16 cellular contexts compared by ENCODE assay signal in genomic region chr14:94599656-94600004, GRCh38. TPM values are rescaled to one million over a fixed set of nuclear protein-coding genes. Genes with fewer than 3 reads are reported as not detected.
DNase-seq lines count a peak whose midpoint lies in the region; ATAC-seq, FAIRE-seq and TF ChIP-seq lines count a peak whose summit lies in the region.
"Had no signal": no experiment of that assay in that cellular context is flagged by ENCODE, and none has a peak within 500 bp of the region (broad histone marks: within the 10 kb centered on the region; RNA-seq: fewer than 3 reads in every experiment).

No MANE protein-coding gene starts in this region.

- CTCF ChIA-PET in HCT116 (lab: Charles Lee): interaction anchor here (1.0 to 2.1 kb wide), 5 partner anchors 11 to 166 kb away, joined by 3 to 7 read pairs (median 5); partner anchors contain the start of gene SERPINA3
- CTCF ChIA-PET in mammary epithelial cell (lab: Charles Lee; ENCODE audit: low non-redundant PET): no interaction called here
- CTCF ChIA-PET in HepG2 (lab: Yijun Ruan, JAX; ENCODE audit: low intra/inter-chr PET ratio, low total read pairs): interaction anchor here (1.0 kb wide), 1 partner anchor 50 kb away, joined by 5 read pairs; no protein-coding TSS in a partner anchor

- H3F3A ChIP-seq in smooth muscle cell (ENCODE audit: low read depth): no peaks in the 10 kb centered on the region

- H3K4me1 ChIP-seq in HCT116 (ENCODE audit: control insufficient read depth in 1 of 2, insufficient read depth in 2 of 2, low read length in 2 of 2): peaks cover 36 to 55% of the 10 kb centered on the region in 2 experiments
- peaks cover 43% of the 10 kb centered on the region for H3K4me1 ChIP-seq in mammary epithelial cell (ENCODE audit: insufficient read depth, low read length)
- H3K4me1 ChIP-seq in HepG2 (ENCODE audit: insufficient read depth, low read length): peaks cover 97% of the 10 kb centered on the region
- H3K4me1 ChIP-seq in smooth muscle cell (ENCODE audit: low read depth): peaks cover 3% of the 10 kb centered on the region

- intact Hi-C loops in HCT116 (cut with micrococcal nuclease) (no loop called here), mammary epithelial cell (cut with micrococcal nuclease) (loop anchor here (1.0 kb wide), 1 partner anchor 11 kb away; no protein-coding TSS in a partner anchor), HepG2 (cut with micrococcal nuclease; ENCODE audit: unreplicated experiment) (loop anchor here (1.0 to 5.0 kb wide), 6 partner anchors 13 to 1462 kb away; partner anchors contain the start of genes SERPINA3, SERPINA4 and SERPINA5)

- H3K9me2 ChIP-seq in HCT116 (ENCODE audit: insufficient read depth): no peaks in the 10 kb centered on the region

- peak overlapping the region; percentile 49 for H3K9ac ChIP-seq in HCT116 (ENCODE audit: low read length)
- H3K9ac ChIP-seq in mammary epithelial cell (ENCODE audit: insufficient read depth, low read length): peak overlapping the region; percentile 54
- peak overlapping the region; percentile 72 for H3K9ac ChIP-seq in HepG2 (ENCODE audit: insufficient read depth, low read depth, low read length)
- H3K9ac ChIP-seq in smooth muscle cell (ENCODE audit: low read depth): no peak overlapping the region

- RAD21 ChIA-PET in HCT116 (lab: Charles Lee; ENCODE audit: low non-redundant PET in 1 of 2, low total read pairs in 2 of 2, uncharacterized antibody in 2 of 2, unreplicated experiment in 2 of 2): no interaction called here

- peak overlapping the region; percentile 68 for H3K4me2 ChIP-seq in HCT116 (ENCODE audit: low read length)
- peak overlapping the region; percentile 56 for H3K4me2 ChIP-seq in mammary epithelial cell (ENCODE audit: insufficient read depth, low read depth, low read length)
- H3K4me2 ChIP-seq in HepG2 (ENCODE audit: low read depth, low read length): peak overlapping the region; percentile 62
- no peak overlapping the region for H3K4me2 ChIP-seq in smooth muscle cell

- no peak overlapping the region for H2AFZ ChIP-seq in HCT116 (ENCODE audit: low read depth, low read length, poor library complexity, severe bottlenecking)
- peak overlapping the region; percentile 67 for H2AFZ ChIP-seq in mammary epithelial cell (ENCODE audit: low read depth, low read length)
- no peak overlapping the region for H2AFZ ChIP-seq in HepG2 (ENCODE audit: low read length)
- H2AFZ ChIP-seq in smooth muscle cell (ENCODE audit: low read depth): no peak overlapping the region

- BruUV-seq in HCT116 (replicated peaks; lab: Mats Ljungman, UMichigan) (TSS peak; percentile 62), mammary epithelial cell (replicated peaks; lab: Mats Ljungman, UMichigan) (no TSS peak), HepG2 (replicated peaks; lab: Mats Ljungman, UMichigan) (no TSS peak)

- DNase-seq in HCT116 (ENCODE audit: low read depth, low spot score) (no peak), mammary epithelial cell (no peak), HepG2 (ENCODE audit: low spot score) (no peak), smooth muscle cell (lab: John Stamatoyannopoulos, UW; ENCODE audit: unreplicated experiment) (no peak), HuH-7.5 (ENCODE audit: low spot score) (no peak), NCI-H2171 treated with DMSO at 0.1 percent for 48 hours (lab: John Stamatoyannopoulos, UW) (no peak), NCI-H2227 treated with DMSO at 0.1 percent for 48 hours (lab: John Stamatoyannopoulos, UW) (no peak)
- DNase-seq: activated T-cell treated with anti-CD3 and anti-CD28 coated beads, Interleukin-2, amount 50 U/mL, for 72 hours; NCI-H2081 treated with DMSO at 0.1 percent for 48 hours; stimulated activated naive B cell treated with anti-CD40 and anti-IgM and Interleukin-4, amounts not matched to agents 10 μg/mL and 1 μg/mL and 100 μg/mL, for 72 hours had no signal

- FAIRE-seq in HepG2 (lab: Jason Lieb, UNC): no peak
- FAIRE-seq: colon, K562 had no signal

- H3K27ac ChIP-seq in HCT116 (ENCODE audit: low read depth, low read length) (peak overlapping the region; percentile 68), mammary epithelial cell (ENCODE audit: insufficient read depth, low read depth, low read length) (peak overlapping the region; percentile 93), HepG2 (ENCODE audit: extremely low read length, insufficient read depth, low read length) (peak overlapping the region; percentile 96), smooth muscle cell (ENCODE audit: low read depth) (peak overlapping the region; percentile 62)

- no peaks in the 10 kb centered on the region for H3K9me3 ChIP-seq in HCT116 (ENCODE audit: control insufficient read depth in 1 of 2, insufficient read depth in 1 of 2, low read depth in 1 of 2, low read length in 2 of 2)
- no peaks in the 10 kb centered on the region for H3K9me3 ChIP-seq in mammary epithelial cell (replicated peaks; ENCODE audit: insufficient read depth, low read length)
- H3K9me3 ChIP-seq in HepG2 (ENCODE audit: low read length): no peaks in the 10 kb centered on the region
- H3K9me3 ChIP-seq in smooth muscle cell (replicated peaks; ENCODE audit: low read depth): no peaks in the 10 kb centered on the region
- H3K9me3 ChIP-seq: heart left ventricle had no signal

- H3K27me3 ChIP-seq in HCT116 (ENCODE audit: insufficient read depth, low read length): no peaks in the 10 kb centered on the region
- no peaks in the 10 kb centered on the region for H3K27me3 ChIP-seq in mammary epithelial cell (ENCODE audit: insufficient read depth, low read length)
- no peaks in the 10 kb centered on the region for H3K27me3 ChIP-seq in HepG2 (ENCODE audit: control insufficient read depth in 1 of 2, insufficient read depth in 2 of 2, low read length in 2 of 2)
- no peaks in the 10 kb centered on the region for H3K27me3 ChIP-seq in smooth muscle cell (ENCODE audit: low read depth)
- H3K27me3 ChIP-seq: heart left ventricle had no signal

- TF ChIP-seq RAD21 in HCT116 (IDR thresholded peaks at IDR 0.05; ENCODE audit: low read depth): no peak
- TF ChIP-seq RAD21 in HepG2 (CRISPR knock-in tag; IDR thresholded peaks at IDR 0.05): no peak

- H4K20me1 ChIP-seq in HCT116 (ENCODE audit: insufficient read depth): no peaks in the 10 kb centered on the region
- no peaks in the 10 kb centered on the region for H4K20me1 ChIP-seq in mammary epithelial cell (ENCODE audit: insufficient read depth, low read length)
- H4K20me1 ChIP-seq in HepG2 (ENCODE audit: insufficient read depth, low read length): no peaks in the 10 kb centered on the region
- no peaks in the 10 kb centered on the region for H4K20me1 ChIP-seq in smooth muscle cell (ENCODE audit: low read depth)

- TF ChIP-seq EP300 in HepG2 (IDR thresholded peaks at IDR 0.05; ENCODE audit: low read depth in 2 of 2, low read length in 2 of 2) (no peak), HepG2 (CRISPR knock-in tag; IDR thresholded peaks at IDR 0.05; ENCODE audit: borderline replicate concordance) (no peak)

- peak overlapping the region; percentile 23 to 28 for H3K4me3 ChIP-seq in HCT116 (replicated peaks in 1 of 2; ENCODE audit: low read depth in 1 of 2, low read length in 2 of 2)
- H3K4me3 ChIP-seq in mammary epithelial cell (replicated peaks in 1 of 3; ENCODE audit: insufficient read depth in 1 of 3, low read depth in 2 of 3, low read length in 3 of 3): peak overlapping the region in 1 of 3 experiments; percentile 8
- peak overlapping the region in 1 of 3 experiments; percentile 24; a peak in 2 of 6 replicates for H3K4me3 ChIP-seq in HepG2 (replicated peaks in 1 of 3; ENCODE audit: insufficient read depth in 1 of 3, low read depth in 2 of 3, low read length in 3 of 3)
- H3K4me3 ChIP-seq in smooth muscle cell: no peak overlapping the region
- H3K4me3 ChIP-seq: heart left ventricle, K562 had no signal

- TF ChIP-seq CTCF in HCT116 (IDR thresholded peaks at IDR 0.05 in 2 of 3, conservative IDR thresholded peaks at IDR 0.05 in 1 of 3; ENCODE audit: borderline replicate concordance in 1 of 3, insufficient read depth in 1 of 3, low read depth in 2 of 3, low read length in 2 of 3): peak in 1 of 3 experiments; percentile 5; a peak in 1 of 6 replicates
- no peak for TF ChIP-seq CTCF in mammary epithelial cell (conservative IDR thresholded peaks at IDR 0.05 in 1 of 2, IDR thresholded peaks at IDR 0.05 in 1 of 2; ENCODE audit: extremely low read depth in 1 of 2, insufficient read depth in 1 of 2, low read depth in 1 of 2, low read length in 2 of 2)
- TF ChIP-seq CTCF in HepG2 (CRISPR knock-in tag; IDR thresholded peaks at IDR 0.05): no peak
- TF ChIP-seq CTCF in smooth muscle cell (IDR thresholded peaks at IDR 0.05; ENCODE audit: borderline replicate concordance, insufficient read depth, poor library complexity, severe bottlenecking): no peak

- WGBS in mammary epithelial cell (ENCODE audit: low coverage, missing lambda C conversion rate): 5% methylated on average over 3 of the region's 3 CpGs
- WGBS in HepG2 (ENCODE audit: low lambda C conversion rate): 0% methylated on average over 3 of the region's 3 CpGs
- WGBS in smooth muscle cell (ENCODE audit: low lambda C conversion rate): 85% methylated on average over 3 of the region's 3 CpGs

- ATAC-seq in HCT116 (peak; percentile 58), HepG2 (no peak; the same call in 2 of the 3 replicates), HG03175 (IDR thresholded peaks at IDR 0.05; ENCODE audit: unreplicated experiment) (no peak)
- ATAC-seq: activated T-cell treated with anti-CD3 and anti-CD28 coated beads, Interleukin-2, amount 50 U/mL, for 72 hours; K562; stimulated activated naive B cell treated with anti-CD40 and anti-IgM and Interleukin-4, amounts not matched to agents 10 μg/mL and 1 μg/mL and 100 μg/mL, for 72 hours had no signal

- H3K36me3 ChIP-seq in HCT116 (ENCODE audit: control insufficient read depth in 1 of 2, insufficient read depth in 2 of 2, low read length in 2 of 2): no peaks in the 10 kb centered on the region
- no peaks in the 10 kb centered on the region for H3K36me3 ChIP-seq in mammary epithelial cell (ENCODE audit: insufficient read depth, low read length)
- H3K36me3 ChIP-seq in HepG2 (replicated peaks in 1 of 2; ENCODE audit: control insufficient read depth in 1 of 2, insufficient read depth in 2 of 2, low read length in 2 of 2): no peaks in the 10 kb centered on the region
- no peaks in the 10 kb centered on the region for H3K36me3 ChIP-seq in smooth muscle cell (ENCODE audit: low read depth)
- H3K36me3 ChIP-seq: heart left ventricle had no signal

- in situ Hi-C loops in mammary epithelial cell (cut with MboI; ENCODE audit: low sequenced_read_pairs in 2 of 2): no loop called here
- in situ Hi-C loops in HepG2 (cut with HindIII; ENCODE audit: extremely low pct_ligation_motif_present, low pct_unique_long_range_greater_than_20kb): no loop called here

- dilution Hi-C loops in mammary epithelial cell (cut with HindIII; ENCODE audit: low sequenced_read_pairs): no loop called here

- POLR2A ChIA-PET in HCT116 (lab: Charles Lee) (interaction anchor here (1.0 to 3.3 kb wide), 9 partner anchors 8 to 113 kb away, joined by 3 to 32 read pairs (median 4); partner anchors contain the start of genes SERPINA3 and SERPINA4), HepG2 (lab: Yijun Ruan, JAX) (interaction anchor here (0.7 to 15.7 kb wide), 32 partner anchors 9 to 701 kb away, joined by 3 to 638 read pairs (median 6); partner anchors contain the start of genes SERPINA1, SERPINA3, SERPINA4 and SERPINA5)

- H3K79me2 ChIP-seq in HCT116 (ENCODE audit: insufficient read depth, low read length) (no peaks in the 10 kb centered on the region), mammary epithelial cell (ENCODE audit: insufficient read depth, low read length) (no peaks in the 10 kb centered on the region), HepG2 (ENCODE audit: insufficient read depth, low read length) (peaks cover 31% of the 10 kb centered on the region), smooth muscle cell (ENCODE audit: low read depth) (no peaks in the 10 kb centered on the region)

- TF ChIP-seq POLR2A in HCT116 (IDR thresholded peaks at IDR 0.05; ENCODE audit: borderline replicate concordance, extremely low read depth, insufficient read depth, insufficient read length): no peak
- no peak; a peak in 1 of 4 replicates for TF ChIP-seq POLR2A in HepG2 (IDR thresholded peaks at IDR 0.05; ENCODE audit: insufficient read depth in 1 of 2, low read depth in 2 of 2, low read length in 2 of 2)

RNA-seq across cellular contexts. Expression of gene SERPINA3, which starts 12.6 kb away (rescaled TPM):
- total RNA-seq in HCT116 (2021; ENCODE audit: unreplicated experiment) (4.3 TPM), mammary epithelial cell (100 to 1,000 TPM in 1 of 2 donors, 1 to 10 TPM in 1; 5.2 to 998 TPM), HepG2 (2016; rRNA removed; fragmentation: Illumina TruSeq; extraction: Trizol) (433 and 825 TPM in 2 replicates), smooth muscle cell (0.09 and 3.2 TPM in 2 replicates)
- 4.0 TPM in 2 replicates for polyA plus RNA-seq in HCT116 (2012)
- polyA plus RNA-seq in mammary epithelial cell (17.5 TPM), HepG2 (2011; rRNA removed) (2,200 and 3,367 TPM in 2 replicates), smooth muscle cell (0.45 and 2.6 TPM in 2 replicates)
- polyA minus RNA-seq in mammary epithelial cell: 7.9 TPM
- 141 and 152 TPM in 2 replicates for total RNA-seq in HepG2 (2016; cell fraction: cytosol; rRNA removed; fragmentation: Illumina TruSeq; extraction: Trizol; ENCODE audit: low read depth)
- total RNA-seq in HepG2 (2016; cell fraction: insoluble cytoplasmic fraction; rRNA removed; fragmentation: Illumina TruSeq; extraction: Trizol): 426 and 840 TPM in 2 replicates
- 232 and 248 TPM in 2 replicates for total RNA-seq in HepG2 (2016; cell fraction: membrane; rRNA removed; fragmentation: Illumina TruSeq; extraction: Trizol)
- total RNA-seq in HepG2 (2016; cell fraction: nucleus; rRNA removed; fragmentation: Illumina TruSeq; extraction: Trizol): 726 and 813 TPM in 2 replicates
- polyA plus RNA-seq in HepG2 (2011; cell fraction: cytosol; rRNA removed): 3,577 and 4,656 TPM in 2 replicates
- polyA plus RNA-seq in HepG2 (2011; cell fraction: nucleus; rRNA removed): 1,545 and 2,325 TPM in 2 replicates
- 306 and 2,041 TPM in 2 replicates for polyA plus RNA-seq in HepG2 (2012)
- polyA plus RNA-seq in HepG2 (2016; cell fraction: cytosol; fragmentation: Illumina TruSeq; extraction: Trizol; ENCODE audit: low read depth): 168 and 171 TPM in 2 replicates
- polyA plus RNA-seq in HepG2 (2016; cell fraction: insoluble cytoplasmic fraction; fragmentation: Illumina TruSeq; extraction: Trizol; ENCODE audit: low read depth): 463 and 467 TPM in 2 replicates
- polyA plus RNA-seq in HepG2 (2016; cell fraction: membrane; fragmentation: Illumina TruSeq; extraction: Trizol; ENCODE audit: low read depth): 216 and 234 TPM in 2 replicates
- polyA plus RNA-seq in HepG2 (2016; cell fraction: nucleus; fragmentation: Illumina TruSeq; extraction: Trizol; ENCODE audit: insufficient read depth, low read depth): 1,122 and 1,162 TPM in 2 replicates
- 0.47 and 1,312 TPM in 2 replicates for polyA minus RNA-seq in HepG2 (2011; rRNA and poly(A)+ RNA removed; ENCODE audit: low replicate concordance)
- polyA minus RNA-seq in HepG2 (2011; cell fraction: cytosol; rRNA and poly(A)+ RNA removed): 680 and 1,323 TPM in 2 replicates
- polyA minus RNA-seq in HepG2 (2011; cell fraction: nucleus; rRNA and poly(A)+ RNA removed): 461 and 851 TPM in 2 replicates
- total RNA-seq: activated T-cell treated with anti-CD3 and anti-CD28 coated beads, Interleukin-2, amount 50 U/mL, for 72 hours had no signal
- polyA plus RNA-seq: K562 had no signal

RNA-seq across cellular contexts. Expression of gene SERPINA5, which starts 18.4 kb away (rescaled TPM):
- total RNA-seq in HCT116 (2021; ENCODE audit: unreplicated experiment): 3.0 TPM
- 5.5 and 7.1 TPM in 2 replicates for polyA plus RNA-seq in HCT116 (2012)
- total RNA-seq in mammary epithelial cell: 1 to 10 TPM in 1 of 2 donors, not detected in 1; 1.7 TPM
- polyA plus RNA-seq in mammary epithelial cell: 0.22 TPM
- polyA minus RNA-seq in mammary epithelial cell: not detected
- total RNA-seq in HepG2 (2016; rRNA removed; fragmentation: Illumina TruSeq; extraction: Trizol): 237 and 498 TPM in 2 replicates
- 71.6 and 82.2 TPM in 2 replicates for total RNA-seq in HepG2 (2016; cell fraction: cytosol; rRNA removed; fragmentation: Illumina TruSeq; extraction: Trizol; ENCODE audit: low read depth)
- 219 and 507 TPM in 2 replicates for total RNA-seq in HepG2 (2016; cell fraction: insoluble cytoplasmic fraction; rRNA removed; fragmentation: Illumina TruSeq; extraction: Trizol)
- total RNA-seq in HepG2 (2016; cell fraction: membrane; rRNA removed; fragmentation: Illumina TruSeq; extraction: Trizol): 187 and 205 TPM in 2 replicates
- total RNA-seq in HepG2 (2016; cell fraction: nucleus; rRNA removed; fragmentation: Illumina TruSeq; extraction: Trizol): 372 and 429 TPM in 2 replicates
- polyA plus RNA-seq in HepG2 (2011; rRNA removed): 449 and 569 TPM in 2 replicates
- 331 and 435 TPM in 2 replicates for polyA plus RNA-seq in HepG2 (2011; cell fraction: cytosol; rRNA removed)
- polyA plus RNA-seq in HepG2 (2011; cell fraction: nucleus; rRNA removed): 165 and 220 TPM in 2 replicates
- 423 and 569 TPM in 2 replicates for polyA plus RNA-seq in HepG2 (2012)
- 81.2 and 88.3 TPM in 2 replicates for polyA plus RNA-seq in HepG2 (2016; cell fraction: cytosol; fragmentation: Illumina TruSeq; extraction: Trizol; ENCODE audit: low read depth)
- polyA plus RNA-seq in HepG2 (2016; cell fraction: insoluble cytoplasmic fraction; fragmentation: Illumina TruSeq; extraction: Trizol; ENCODE audit: low read depth): 241 and 254 TPM in 2 replicates
- 159 and 171 TPM in 2 replicates for polyA plus RNA-seq in HepG2 (2016; cell fraction: membrane; fragmentation: Illumina TruSeq; extraction: Trizol; ENCODE audit: low read depth)
- 573 and 590 TPM in 2 replicates for polyA plus RNA-seq in HepG2 (2016; cell fraction: nucleus; fragmentation: Illumina TruSeq; extraction: Trizol; ENCODE audit: insufficient read depth, low read depth)
- polyA minus RNA-seq in HepG2 (2011; rRNA and poly(A)+ RNA removed; ENCODE audit: low replicate concordance): 0.30 and 414 TPM in 2 replicates
- polyA minus RNA-seq in HepG2 (2011; cell fraction: cytosol; rRNA and poly(A)+ RNA removed): 176 and 231 TPM in 2 replicates
- 87.0 and 105 TPM in 2 replicates for polyA minus RNA-seq in HepG2 (2011; cell fraction: nucleus; rRNA and poly(A)+ RNA removed)
- 0.27 TPM in 2 replicates for total RNA-seq in smooth muscle cell
- 0.43 TPM in 1 of 2 replicates, not detected in the other for polyA plus RNA-seq in smooth muscle cell
- total RNA-seq: activated T-cell treated with anti-CD3 and anti-CD28 coated beads, Interleukin-2, amount 50 U/mL, for 72 hours; myocyte had no signal
- polyA plus RNA-seq: K562 had no signal

RNA-seq across cellular contexts. Expression of gene SERPINA4, which starts 38.4 kb away (rescaled TPM):
- total RNA-seq in HCT116 (2021; ENCODE audit: unreplicated experiment) (0.17 TPM), mammary epithelial cell (not detected), HepG2 (2016; rRNA removed; fragmentation: Illumina TruSeq; extraction: Trizol) (17.2 and 39.1 TPM in 2 replicates), smooth muscle cell (not detected in 2 replicates)
- polyA plus RNA-seq in HCT116 (2012): 0.04 TPM in 1 of 2 replicates, not detected in the other
- polyA plus RNA-seq in mammary epithelial cell (not detected), HepG2 (2011; rRNA removed) (57.8 and 82.7 TPM in 2 replicates), smooth muscle cell (not detected in 2 replicates)
- polyA minus RNA-seq in mammary epithelial cell: not detected
- 5.1 and 5.2 TPM in 2 replicates for total RNA-seq in HepG2 (2016; cell fraction: cytosol; rRNA removed; fragmentation: Illumina TruSeq; extraction: Trizol; ENCODE audit: low read depth)
- 18.0 and 38.7 TPM in 2 replicates for total RNA-seq in HepG2 (2016; cell fraction: insoluble cytoplasmic fraction; rRNA removed; fragmentation: Illumina TruSeq; extraction: Trizol)
- total RNA-seq in HepG2 (2016; cell fraction: membrane; rRNA removed; fragmentation: Illumina TruSeq; extraction: Trizol): 9.0 and 10.8 TPM in 2 replicates
- 31.1 and 34.0 TPM in 2 replicates for total RNA-seq in HepG2 (2016; cell fraction: nucleus; rRNA removed; fragmentation: Illumina TruSeq; extraction: Trizol)
- 51.9 and 68.1 TPM in 2 replicates for polyA plus RNA-seq in HepG2 (2011; cell fraction: cytosol; rRNA removed)
- polyA plus RNA-seq in HepG2 (2011; cell fraction: nucleus; rRNA removed): 26.7 and 38.8 TPM in 2 replicates
- polyA plus RNA-seq in HepG2 (2012): 39.8 and 51.8 TPM in 2 replicates
- 4.5 and 5.5 TPM in 2 replicates for polyA plus RNA-seq in HepG2 (2016; cell fraction: cytosol; fragmentation: Illumina TruSeq; extraction: Trizol; ENCODE audit: low read depth)
- 17.2 and 17.4 TPM in 2 replicates for polyA plus RNA-seq in HepG2 (2016; cell fraction: insoluble cytoplasmic fraction; fragmentation: Illumina TruSeq; extraction: Trizol; ENCODE audit: low read depth)
- 7.7 and 8.0 TPM in 2 replicates for polyA plus RNA-seq in HepG2 (2016; cell fraction: membrane; fragmentation: Illumina TruSeq; extraction: Trizol; ENCODE audit: low read depth)
- polyA plus RNA-seq in HepG2 (2016; cell fraction: nucleus; fragmentation: Illumina TruSeq; extraction: Trizol; ENCODE audit: insufficient read depth, low read depth): 48.5 and 50.8 TPM in 2 replicates
- 48.7 TPM in 1 of 2 replicates, not detected in the other for polyA minus RNA-seq in HepG2 (2011; rRNA and poly(A)+ RNA removed; ENCODE audit: low replicate concordance)
- polyA minus RNA-seq in HepG2 (2011; cell fraction: cytosol; rRNA and poly(A)+ RNA removed): 12.7 and 23.3 TPM in 2 replicates
- 13.5 and 19.5 TPM in 2 replicates for polyA minus RNA-seq in HepG2 (2011; cell fraction: nucleus; rRNA and poly(A)+ RNA removed)
- total RNA-seq: activated T-cell treated with anti-CD3 and anti-CD28 coated beads, Interleukin-2, amount 50 U/mL, for 72 hours; H4; heart left ventricle; K562; myocyte had no signal
- polyA plus RNA-seq: heart left ventricle, K562 had no signal

Comparison
In these comparisons a context has a peak if more than half of its experiments do, and no peak if none do; other contexts are left out.
1. RNA of gene SERPINA5, which starts 18.4 kb away (total RNA-seq): 71.6 to 507 TPM in HepG2; 3.0 TPM in HCT116 (single experiment), 1.7 TPM in mammary epithelial cell and 0.27 TPM in smooth muscle cell; every median in the first group is over 10 times any median in the second.
2. Of the 20 proteins assayed by ChIP-seq in both HepG2 and HCT116: peak only in HepG2: ELF1 and MAX; only in HCT116: none; in both: none; in neither: 17; mixed calls (peak in some experiments, not most) for 1.
3. Peak in every context shown above with its lines, with median percentiles within 50 percentile points of each other: H3K27ac ChIP-seq.